Comparison of ENCODE assay signal across 15 cellular contexts in genomic region chr1:201849372-201850052, GRCh38. TPM values are rescaled to one million over a fixed set of nuclear protein-coding genes. Genes with fewer than 3 reads are reported as not detected.
DNase-seq lines count a peak whose midpoint lies in the region; ATAC-seq and TF ChIP-seq lines count a peak whose summit lies in the region.
"Had no signal": no experiment of that assay in that cellular context is flagged by ENCODE, and none has a peak within 500 bp of the region (broad histone marks: within the 10 kb centered on the region; RNA-seq: fewer than 3 reads in every experiment).

No MANE protein-coding gene starts in this region.

- H3K4me1 Mint-ChIP-seq in stimulated activated naive B cell treated with anti-CD40 and anti-IgM and Interleukin-4, amounts not matched to agents 10 μg/mL and 1 μg/mL and 100 μg/mL, for 72 hours: peaks cover 3 to 11% of the 10 kb centered on the region in 2 donors

- peaks cover 9% of the 10 kb centered on the region for H4K20me1 ChIP-seq in SK-N-SH (ENCODE audit: insufficient read depth)

- peak overlapping the region; percentile 84 for H3K27ac ChIP-seq in ACC112 (ENCODE audit: low read depth, low read length)
- peak overlapping the region; percentile 74 to 86; a peak in 3 of 4 replicates for H3K27ac ChIP-seq in SK-N-SH (ENCODE audit: low read depth in 2 of 2, low read length in 1 of 2)
- H3K27ac ChIP-seq in trophoblast cell (ENCODE audit: low read depth, low read length): peak overlapping the region; percentile 1

- POLR2A ChIA-PET in SK-N-SH (lab: Yijun Ruan, JAX): no interaction called here

- no peaks in the 10 kb centered on the region for H3K9me2 ChIP-seq in SK-N-SH

- TF ChIP-seq EP300 in SK-N-SH (IDR thresholded peaks at IDR 0.05; ENCODE audit: borderline replicate concordance in 1 of 2, low read depth in 1 of 2, low read length in 1 of 2): no peak

- peaks cover 50% of the 10 kb centered on the region for H3K4me1 ChIP-seq in ACC112 (ENCODE audit: control insufficient read depth, insufficient read depth, low read length, unreplicated experiment)
- peaks cover 5 to 30% of the 10 kb centered on the region in 2 experiments for H3K4me1 ChIP-seq in SK-N-SH (ENCODE audit: control insufficient read depth in 1 of 2, insufficient read depth in 2 of 2, low read depth in 1 of 2, low read length in 1 of 2)
- peaks cover 0 to 3% of the 10 kb centered on the region in 2 experiments for H3K4me1 ChIP-seq in trophoblast cell (ENCODE audit: control insufficient read depth in 1 of 2, insufficient read depth in 2 of 2, low read length in 2 of 2)

- H3K27me3 Mint-ChIP-seq in stimulated activated naive B cell treated with anti-CD40 and anti-IgM and Interleukin-4, amounts not matched to agents 10 μg/mL and 1 μg/mL and 100 μg/mL, for 72 hours: no peaks in the 10 kb centered on the region
- H3K27me3 Mint-ChIP-seq: B cell had no signal

- no peaks in the 10 kb centered on the region for H3K79me1 ChIP-seq in trophoblast cell (ENCODE audit: low read length)

- DNase-seq in SK-N-SH (no peak), epithelial cell of esophagus (ENCODE audit: low read depth) (peak; percentile 46), trophoblast cell (no peak), Ammon's horn (ENCODE audit: low spot score) (no peak), GOT3 (lab: John Stamatoyannopoulos, UW) (no peak), NCI-H2081 (lab: John Stamatoyannopoulos, UW) (no peak)
- DNase-seq in stimulated activated naive B cell treated with anti-CD40 and anti-IgM and Interleukin-4, amounts not matched to agents 10 μg/mL and 1 μg/mL and 100 μg/mL, for 72 hours: no peak
- DNase-seq: activated T-cell treated with anti-CD3 and anti-CD28 coated beads, Interleukin-2, amount 50 U/mL, for 1 hour; natural killer cell; NCI-H1105 treated with DMSO at 0.1 percent for 48 hours; NCI-H526 treated with DMSO at 0.1 percent for 48 hours; SHP77 treated with DMSO at 0.1 percent for 48 hours had no signal

- H2BK12ac ChIP-seq in trophoblast cell (ENCODE audit: low read length): no peak overlapping the region

- H3K79me2 ChIP-seq in ACC112 (ENCODE audit: control insufficient read depth, insufficient read depth, low read length, unreplicated experiment) (peaks cover 37% of the 10 kb centered on the region), SK-N-SH (ENCODE audit: insufficient read depth) (peaks cover 73% of the 10 kb centered on the region), trophoblast cell (ENCODE audit: control insufficient read depth, insufficient read depth, low read length, poor library complexity) (no peaks in the 10 kb centered on the region)

- H3F3A ChIP-seq in SK-N-SH (replicated peaks; ENCODE audit: insufficient read depth): peaks cover 61% of the 10 kb centered on the region

- H3K9me3 ChIP-seq in SK-N-SH (no peaks in the 10 kb centered on the region), trophoblast cell (ENCODE audit: insufficient read depth, low read depth, low read length) (no peaks in the 10 kb centered on the region)

- CTCF ChIA-PET in SK-N-SH (lab: Yijun Ruan, JAX): interaction anchor here (0.6 to 3.1 kb wide), 5 partner anchors 13 to 414 kb away, joined by 3 to 12 read pairs (median 4); partner anchors contain the start of gene IPO9

- ATAC-seq in stimulated activated naive B cell treated with anti-CD40 and anti-IgM and Interleukin-4, amounts not matched to agents 10 μg/mL and 1 μg/mL and 100 μg/mL, for 72 hours (replicated peaks): no peak
- ATAC-seq: natural killer cell had no signal

- no peak overlapping the region for H2BK120ac ChIP-seq in trophoblast cell (ENCODE audit: insufficient read depth, low read length, poor library complexity)

- H3K9ac ChIP-seq in SK-N-SH: peak overlapping the region; percentile 9; the same call in 1 of the 2 replicates
- H3K9ac ChIP-seq in trophoblast cell (ENCODE audit: low read length): no peak overlapping the region

- no peak overlapping the region for H3K4me3 Mint-ChIP-seq in stimulated activated naive B cell treated with anti-CD40 and anti-IgM and Interleukin-4, amounts not matched to agents 10 μg/mL and 1 μg/mL and 100 μg/mL, for 72 hours
- H3K4me3 Mint-ChIP-seq: B cell, natural killer cell had no signal

- no peak overlapping the region for H3K18ac ChIP-seq in trophoblast cell (ENCODE audit: low read length)

- TF ChIP-seq CTCF in SK-N-SH (IDR thresholded peaks at IDR 0.05) (no peak), epithelial cell of esophagus (IDR thresholded peaks at IDR 0.05; ENCODE audit: insufficient read depth, low read depth, low read length, missing control alignments) (no peak)

- no peaks in the 10 kb centered on the region for H3K9me3 Mint-ChIP-seq in stimulated activated naive B cell treated with anti-CD40 and anti-IgM and Interleukin-4, amounts not matched to agents 10 μg/mL and 1 μg/mL and 100 μg/mL, for 72 hours
- H3K9me3 Mint-ChIP-seq: natural killer cell had no signal

- H2AFZ ChIP-seq in ACC112 (ENCODE audit: low read length, unreplicated experiment) (peak overlapping the region; percentile 24), SK-N-SH (ENCODE audit: low read depth) (no peak overlapping the region), trophoblast cell (ENCODE audit: insufficient read depth, low read length, poor library complexity) (no peak overlapping the region)

- H2BK5ac ChIP-seq in trophoblast cell (ENCODE audit: low read depth, low read length, poor library complexity): no peak overlapping the region

- H2AK5ac ChIP-seq in trophoblast cell (ENCODE audit: low read length): no peak overlapping the region

- no peak overlapping the region for H4K91ac ChIP-seq in trophoblast cell (ENCODE audit: low read depth, low read length)

- H3K36me3 Mint-ChIP-seq in stimulated activated naive B cell treated with anti-CD40 and anti-IgM and Interleukin-4, amounts not matched to agents 10 μg/mL and 1 μg/mL and 100 μg/mL, for 72 hours: peaks cover 29 to 31% of the 10 kb centered on the region in 2 donors

- H3K4me3 ChIP-seq in ACC112 (ENCODE audit: low read depth, low read length) (peak overlapping the region; percentile 35; the same call in 1 of the 2 replicates), SK-N-SH (ENCODE audit: low read depth in 2 of 2, low read length in 1 of 2) (no peak overlapping the region; a peak in 1 of 4 replicates), epithelial cell of esophagus (ENCODE audit: low read length) (no peak overlapping the region), trophoblast cell (ENCODE audit: low read depth, low read length) (no peak overlapping the region)
- H3K4me3 ChIP-seq: skin epidermis had no signal

- H4K8ac ChIP-seq in trophoblast cell (ENCODE audit: low read depth, low read length): no peak overlapping the region

- no peak overlapping the region for H3K14ac ChIP-seq in trophoblast cell (ENCODE audit: low read length)

- no peak overlapping the region for H4K12ac ChIP-seq in trophoblast cell (ENCODE audit: low read depth, low read length)

- H3K27me3 ChIP-seq in ACC112 (ENCODE audit: insufficient read depth, low read length) (no peaks in the 10 kb centered on the region), SK-N-SH (ENCODE audit: insufficient read depth) (no peaks in the 10 kb centered on the region), trophoblast cell (ENCODE audit: insufficient read depth, low read length) (no peaks in the 10 kb centered on the region)

- H3K23ac ChIP-seq in trophoblast cell (ENCODE audit: low read length): no peak overlapping the region

- WGBS in SK-N-SH (ENCODE audit: low lambda C conversion rate): 63% methylated on average over 2 of the region's 2 CpGs
- no CpG with 5 or more reads among the region's 2 CpGs for WGBS in trophoblast cell (ENCODE audit: extremely low coverage, insufficient coverage, insufficient read length)

- H3K36me3 ChIP-seq in ACC112 (ENCODE audit: insufficient read depth, low read length) (peaks cover 39% of the 10 kb centered on the region), SK-N-SH (replicated peaks in 1 of 2; ENCODE audit: control insufficient read depth in 1 of 2, insufficient read depth in 2 of 2, low read length in 1 of 2) (peaks cover 50 to 62% of the 10 kb centered on the region in 2 experiments), trophoblast cell (ENCODE audit: control insufficient read depth in 1 of 2, insufficient read depth in 2 of 2, low read length in 2 of 2) (peaks cover 15 to 26% of the 10 kb centered on the region in 2 experiments)

- no peak for TF ChIP-seq RAD21 in SK-N-SH (IDR thresholded peaks at IDR 0.05; ENCODE audit: low read length)

- H3K27ac Mint-ChIP-seq in stimulated activated naive B cell treated with anti-CD40 and anti-IgM and Interleukin-4, amounts not matched to agents 10 μg/mL and 1 μg/mL and 100 μg/mL, for 72 hours: no peak overlapping the region
- H3K27ac Mint-ChIP-seq: B cell, natural killer cell had no signal

- peak overlapping the region; percentile 40 for H3K4me2 ChIP-seq in SK-N-SH
- H3K4me2 ChIP-seq in trophoblast cell (ENCODE audit: low read length): no peak overlapping the region

- H3K4ac ChIP-seq in trophoblast cell (ENCODE audit: low read depth, low read length): no peak overlapping the region

TF ChIP-seq in SK-N-SH, 30 proteins besides CTCF, POLR2A, EP300 and RAD21:
- TF ChIP-seq FOXJ3 (CRISPR knock-in tag; IDR thresholded peaks at IDR 0.05) (no peak), PBX3 (IDR thresholded peaks at IDR 0.05) (peak; percentile 32; the same call in 1 of the 2 replicates)

RNA-seq across cellular contexts. Expression of gene IPO9, which starts 20.6 kb away (rescaled TPM):
- 24.5 and 30.7 TPM in 2 replicates for polyA plus RNA-seq in SK-N-SH (2012; rRNA removed)
- polyA plus RNA-seq in SK-N-SH (2012; cell fraction: cytosol; rRNA removed): 17.3 and 21.7 TPM in 2 replicates
- polyA plus RNA-seq in SK-N-SH (2012; cell fraction: nucleus; rRNA removed): 49.1 and 58.6 TPM in 2 replicates
- polyA plus RNA-seq in trophoblast cell (2013): 41.3 and 42.6 TPM in 2 replicates

RNA-seq across cellular contexts. Expression of gene SHISA4, which starts 39.2 kb away (rescaled TPM):
- 42.1 and 50.5 TPM in 2 replicates for polyA plus RNA-seq in SK-N-SH (2012; rRNA removed)
- 23.2 and 33.5 TPM in 2 replicates for polyA plus RNA-seq in SK-N-SH (2012; cell fraction: cytosol; rRNA removed)
- polyA plus RNA-seq in SK-N-SH (2012; cell fraction: nucleus; rRNA removed): 35.0 and 43.6 TPM in 2 replicates
- 14.7 and 15.2 TPM in 2 replicates for polyA plus RNA-seq in trophoblast cell (2013)

Comparison
In these comparisons a context has a peak if more than half of its experiments do, and no peak if none do; other contexts are left out.
1. H3K27ac ChIP-seq: peak in every context shown above with its lines; median percentile 84 in ACC112; 80 in SK-N-SH; 1 in trophoblast cell.